In genomic region chr4:3607690-3608514, GRCh38 we compare ENCODE assay signal across 18 cellular contexts.
DNase-seq lines count a peak whose midpoint lies in the region; ATAC-seq lines count a peak whose summit lies in the region.
"Had no signal": no experiment of that assay in that cellular context is flagged by ENCODE, and none has a peak within 500 bp of the region (broad histone marks: within the 10 kb centered on the region; RNA-seq: fewer than 3 reads in every experiment).

No MANE protein-coding gene starts in this region.

- DNase-seq in NCI-H1417 (lab: John Stamatoyannopoulos, UW) (peak; percentile 11 to 84 (median 64)), NCI-H1417 treated with DMSO at 0.1 percent for 48 hours (lab: John Stamatoyannopoulos, UW) (no peak), NCI-H1092 (lab: John Stamatoyannopoulos, UW) (peak; percentile 82), SK-N-DZ (ENCODE audit: low spot score) (peak; percentile 33), myocyte (ENCODE audit: low read depth) (peak; percentile 50), KG1 (lab: John Stamatoyannopoulos, UW) (no peak), NCI-H187 treated with DMSO at 0.1 percent for 48 hours (lab: John Stamatoyannopoulos, UW) (no peak)
- DNase-seq: activated B cell treated with CpG ODN at 0.5 μM for 24 hours; activated CD8-positive, alpha-beta memory T cell treated with anti-CD3 and anti-CD28 coated beads for 24 hours; GOT3; midbrain; NCI-H446; occipital lobe; PC-3; right lobe of liver; T-helper 1 cell had no signal

- no peak for ATAC-seq in GM19351 (IDR thresholded peaks at IDR 0.05; ENCODE audit: unreplicated experiment)
- ATAC-seq: activated T-helper 17 cell treated with anti-CD3 and anti-CD28 coated beads, Interleukin-2, amount 50 U/mL, for 72 hours; PC-3 had no signal

Comparison
In these comparisons a context has a peak if more than half of its experiments do, and no peak if none do; other contexts are left out.
1. DNase-seq: peak in NCI-H1417 (3 of 3), NCI-H1092 (single experiment), SK-N-DZ (single experiment) and myocyte (single experiment); none in NCI-H1417 treated with DMSO at 0.1 percent for 48 hours (single experiment), KG1 (single experiment) and NCI-H187 treated with DMSO at 0.1 percent for 48 hours (single experiment).